In the genomic region with DNA sequence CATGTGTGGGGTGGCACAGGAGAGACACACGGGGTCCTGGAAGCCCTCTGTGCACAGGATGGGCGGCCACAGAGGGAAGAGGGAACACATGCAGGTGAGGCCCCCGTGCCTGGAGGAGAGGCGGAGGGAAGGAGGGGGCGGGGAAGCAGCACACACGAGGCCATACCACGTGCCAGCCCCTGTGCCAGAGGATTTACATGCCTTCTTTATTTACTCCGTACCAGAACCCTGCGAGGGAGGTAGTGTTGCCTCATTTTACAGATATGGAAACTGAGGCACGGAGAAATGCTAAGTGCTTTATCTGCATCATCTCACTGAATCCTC, we compare ENCODE assay signal across 1 cellular context.
TF ChIP-seq lines count a peak whose summit lies in the region.

No MANE protein-coding gene starts in this region.

TF ChIP-seq in HEK293, 187 proteins besides CTCF, POLR2A, EP300 and RAD21 (continued from another document):
- TF ChIP-seq ZNF571 (tag by site-specific recombination; IDR thresholded peaks at IDR 0.05) (no peak), ZNF521 (tag by site-specific recombination; IDR thresholded peaks at IDR 0.05) (no peak)
